ENCODE assay signal across 9 cellular contexts in the genomic region with DNA sequence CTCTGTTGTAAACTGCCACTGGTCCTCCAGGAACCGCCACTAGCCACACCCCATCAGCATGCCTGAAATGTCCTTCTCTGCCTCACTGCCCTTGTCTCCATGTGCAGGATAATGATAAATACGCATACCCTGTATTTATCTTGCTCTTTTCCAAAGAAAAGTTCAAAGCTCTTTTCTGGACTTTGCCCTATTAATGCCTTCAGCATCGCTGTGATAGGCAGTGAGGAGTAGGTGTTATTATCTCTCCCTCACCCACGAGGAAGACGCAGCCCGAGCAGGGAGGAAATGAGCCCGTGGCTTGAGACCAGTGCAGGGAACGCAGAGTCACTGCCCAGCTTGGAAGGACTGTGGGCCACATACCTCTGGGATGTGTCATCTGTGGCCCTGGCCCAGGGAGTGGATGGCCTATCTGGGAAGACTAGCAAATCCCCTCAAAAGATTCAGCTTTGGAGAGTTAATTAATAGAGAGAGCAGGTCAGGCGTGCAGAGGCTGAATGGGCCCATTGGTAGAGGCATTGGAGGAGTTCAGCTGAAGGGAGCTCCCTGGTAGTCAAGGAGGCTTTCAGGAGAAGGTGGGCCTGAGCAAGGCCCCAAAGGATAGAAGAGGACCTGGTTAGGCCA. TPM values are rescaled to one million over a fixed set of nuclear protein-coding genes. Genes with fewer than 3 reads are reported as not detected.
DNase-seq lines count a peak whose midpoint lies in the region; ATAC-seq, FAIRE-seq and TF ChIP-seq lines count a peak whose summit lies in the region.
"Had no signal": no experiment of that assay in that cellular context is flagged by ENCODE, and none has a peak within 500 bp of the region (broad histone marks: within the 10 kb centered on the region; RNA-seq: fewer than 3 reads in every experiment).

No MANE protein-coding gene starts in this region.

- intact Hi-C loops in HepG2 (cut with micrococcal nuclease; ENCODE audit: unreplicated experiment) (loop anchor here (1.0 kb wide), 1 partner anchor 12 kb away; no protein-coding TSS in a partner anchor), tibial artery (cut with DNase I; ENCODE audit: low total_unique reads) (no loop called here)

- H3K4me3 Mint-ChIP-seq in brain = peak overlapping the region in 1 of 5 experiments; percentile 66

- H3K9me3 ChIP-seq in HUES6 (ENCODE audit: control insufficient read depth, insufficient read depth, low read depth, low read length) (no peaks in the 10 kb centered on the region), HepG2 (ENCODE audit: low read length) (no peaks in the 10 kb centered on the region), tibial artery (no peaks in the 10 kb centered on the region)

- H3K9ac ChIP-seq in HUES6 (ENCODE audit: low read length) (no peak overlapping the region), HepG2 (ENCODE audit: insufficient read depth, low read depth, low read length) (peak overlapping the region; percentile 16; the same call in 1 of the 2 replicates)

- peaks cover 6% of the 10 kb centered on the region; the same call in 1 of the 2 replicates for H3K4me1 ChIP-seq in HUES6 (ENCODE audit: control insufficient read depth, insufficient read depth, low read length)
- H3K4me1 ChIP-seq in HepG2 (ENCODE audit: insufficient read depth, low read length) = peaks cover 28% of the 10 kb centered on the region
- peaks cover 0 to 44% (median 24%) of the 10 kb centered on the region in 4 donors for H3K4me1 ChIP-seq in tibial artery

- H2AFZ ChIP-seq in HepG2 (ENCODE audit: low read length) = no peak overlapping the region

- no peak for TF ChIP-seq POLR2A in HepG2 (IDR thresholded peaks at IDR 0.05; ENCODE audit: insufficient read depth in 1 of 2, low read depth in 2 of 2, low read length in 2 of 2)

- BruUV-seq in HepG2 (replicated peaks; lab: Mats Ljungman, UMichigan) = no TSS peak

- DNase-seq in HepG2 (ENCODE audit: low spot score) (peak; percentile 92), tibial artery (peak; percentile 84 to 92), cerebellar cortex (ENCODE audit: low spot score) (no peak)
- DNase-seq: NCI-H748 treated with DMSO at 0.1 percent for 48 hours had no signal

- H3K4me2 ChIP-seq in HepG2 (ENCODE audit: low read depth, low read length) = peak overlapping the region; percentile 40

- peaks cover 0 to 3% (median 0%) of the 10 kb centered on the region in 5 experiments for H3K9me3 Mint-ChIP-seq in brain

- peaks cover 79% of the 10 kb centered on the region for H3K36me3 Mint-ChIP-seq in brain

- no peaks in the 10 kb centered on the region for H3K79me2 ChIP-seq in HepG2 (ENCODE audit: insufficient read depth, low read length)

- ATAC-seq in HepG2 = peak; percentile 93
- ATAC-seq in GM19463 (IDR thresholded peaks at IDR 0.05; ENCODE audit: unreplicated experiment) = no peak
- no peak for ATAC-seq in GM21619 (IDR thresholded peaks at IDR 0.05; ENCODE audit: unreplicated experiment)
- no peak for ATAC-seq in HG03196 (IDR thresholded peaks at IDR 0.05; ENCODE audit: unreplicated experiment)

- peak in 1 of 2 experiments; percentile 36; a peak in 1 of 4 replicates for TF ChIP-seq EP300 in HepG2 (IDR thresholded peaks at IDR 0.05; ENCODE audit: low read depth in 2 of 2, low read length in 2 of 2)
- TF ChIP-seq EP300 in HepG2 (CRISPR knock-in tag; IDR thresholded peaks at IDR 0.05; ENCODE audit: borderline replicate concordance) = peak; percentile 64; the same call in 1 of the 2 replicates

- no peak for TF ChIP-seq CTCF in brain (conservative IDR thresholded peaks at IDR 0.05)
- TF ChIP-seq CTCF in HepG2 (CRISPR knock-in tag; IDR thresholded peaks at IDR 0.05) = no peak
- TF ChIP-seq CTCF in tibial artery (IDR thresholded peaks at IDR 0.05) = no peak

- H3K27ac Mint-ChIP-seq in brain = peak overlapping the region; percentile 24 to 93 (median 83)

- 29% methylated on average over 9 of the region's 9 CpGs for WGBS in HepG2 (ENCODE audit: low lambda C conversion rate)

- peaks cover 9% of the 10 kb centered on the region for H3K4me1 Mint-ChIP-seq in brain

- CTCF ChIA-PET in HepG2 (lab: Yijun Ruan, JAX; ENCODE audit: low intra/inter-chr PET ratio, low total read pairs) = no interaction called here

- in situ Hi-C loops in HepG2 (cut with HindIII; ENCODE audit: extremely low pct_ligation_motif_present, low pct_unique_long_range_greater_than_20kb) = no loop called here

- POLR2A ChIA-PET in HepG2 (lab: Yijun Ruan, JAX) = interaction anchor here (0.6 to 2.0 kb wide), 10 partner anchors 8 to 368 kb away, joined by 3 to 27 read pairs (median 4); partner anchors contain the start of gene MCFD2

- H3K36me3 ChIP-seq in HUES6 (ENCODE audit: control insufficient read depth, insufficient read depth, low read length) (peaks cover 49% of the 10 kb centered on the region), HepG2 (replicated peaks in 1 of 2; ENCODE audit: control insufficient read depth in 1 of 2, insufficient read depth in 2 of 2, low read length in 2 of 2) (peaks cover 30 to 79% of the 10 kb centered on the region in 2 experiments), tibial artery (peaks cover 33 to 76% (median 64%) of the 10 kb centered on the region in 3 donors)

- peak; percentile 92 for FAIRE-seq in HepG2 (lab: Jason Lieb, UNC)

- H3K27ac ChIP-seq in HUES6 (ENCODE audit: low read depth, low read length) (peak overlapping the region; percentile 6; the same call in 1 of the 2 replicates), HepG2 (ENCODE audit: extremely low read length, insufficient read depth, low read length) (peak overlapping the region; percentile 61), tibial artery (peak overlapping the region; percentile 73 to 79)

- H4K20me1 ChIP-seq in HepG2 (ENCODE audit: insufficient read depth, low read length) = no peaks in the 10 kb centered on the region

- no peaks in the 10 kb centered on the region for H3K27me3 Mint-ChIP-seq in brain

- peak; percentile 18; the same call in 1 of the 2 replicates for TF ChIP-seq RAD21 in HepG2 (CRISPR knock-in tag; IDR thresholded peaks at IDR 0.05)

- H3K4me3 ChIP-seq in HUES6 (ENCODE audit: low read depth, low read length) = no peak overlapping the region
- no peak overlapping the region for H3K4me3 ChIP-seq in HepG2 (replicated peaks in 1 of 3; ENCODE audit: insufficient read depth in 1 of 3, low read depth in 2 of 3, low read length in 3 of 3)
- H3K4me3 ChIP-seq in tibial artery = no peak overlapping the region

- H3K27me3 ChIP-seq in HUES6 (ENCODE audit: control insufficient read depth, insufficient read depth, low read length) (no peaks in the 10 kb centered on the region), HepG2 (ENCODE audit: control insufficient read depth in 1 of 2, insufficient read depth in 2 of 2, low read length in 2 of 2) (no peaks in the 10 kb centered on the region), tibial artery (no peaks in the 10 kb centered on the region)

RNA-seq across cellular contexts. Expression of gene TTC7A, which starts 14.0 kb away (rescaled TPM):
- polyA plus RNA-seq in brain (ENCODE audit: insufficient read depth, low read depth, low replicate concordance) (8.8 TPM), HepG2 (2011; rRNA removed) (23.7 and 25.2 TPM in 2 replicates)
- 21.0 and 24.0 TPM in 2 replicates for total RNA-seq in HepG2 (2016; rRNA removed; fragmentation: Illumina TruSeq; extraction: Trizol)
- total RNA-seq in HepG2 (2016; cell fraction: cytosol; rRNA removed; fragmentation: Illumina TruSeq; extraction: Trizol; ENCODE audit: low read depth) = 8.3 and 8.9 TPM in 2 replicates
- 17.8 and 24.5 TPM in 2 replicates for total RNA-seq in HepG2 (2016; cell fraction: insoluble cytoplasmic fraction; rRNA removed; fragmentation: Illumina TruSeq; extraction: Trizol)
- 18.3 and 18.8 TPM in 2 replicates for total RNA-seq in HepG2 (2016; cell fraction: membrane; rRNA removed; fragmentation: Illumina TruSeq; extraction: Trizol)
- 28.5 and 28.8 TPM in 2 replicates for total RNA-seq in HepG2 (2016; cell fraction: nucleus; rRNA removed; fragmentation: Illumina TruSeq; extraction: Trizol)
- polyA plus RNA-seq in HepG2 (2011; cell fraction: cytosol; rRNA removed) = 16.5 and 24.2 TPM in 2 replicates
- polyA plus RNA-seq in HepG2 (2011; cell fraction: nucleus; rRNA removed) = 65.7 and 80.5 TPM in 2 replicates
- 20.4 and 24.1 TPM in 2 replicates for polyA plus RNA-seq in HepG2 (2012)
- polyA plus RNA-seq in HepG2 (2016; cell fraction: cytosol; fragmentation: Illumina TruSeq; extraction: Trizol; ENCODE audit: low read depth) = 5.7 and 5.8 TPM in 2 replicates
- polyA plus RNA-seq in HepG2 (2016; cell fraction: insoluble cytoplasmic fraction; fragmentation: Illumina TruSeq; extraction: Trizol; ENCODE audit: low read depth) = 19.1 and 24.2 TPM in 2 replicates
- polyA plus RNA-seq in HepG2 (2016; cell fraction: membrane; fragmentation: Illumina TruSeq; extraction: Trizol; ENCODE audit: low read depth) = 11.6 and 14.8 TPM in 2 replicates
- polyA plus RNA-seq in HepG2 (2016; cell fraction: nucleus; fragmentation: Illumina TruSeq; extraction: Trizol; ENCODE audit: insufficient read depth, low read depth) = 29.2 and 31.6 TPM in 2 replicates
- polyA minus RNA-seq in HepG2 (2011; rRNA and poly(A)+ RNA removed; ENCODE audit: low replicate concordance) = 25.8 and 60.0 TPM in 2 replicates
- 12.9 and 13.4 TPM in 2 replicates for polyA minus RNA-seq in HepG2 (2011; cell fraction: cytosol; rRNA and poly(A)+ RNA removed)
- 37.9 and 48.2 TPM in 2 replicates for polyA minus RNA-seq in HepG2 (2011; cell fraction: nucleus; rRNA and poly(A)+ RNA removed)

RNA-seq across cellular contexts. Expression of gene MCFD2, which starts 39.5 kb away (rescaled TPM):
- polyA plus RNA-seq in brain (ENCODE audit: insufficient read depth, low read depth, low replicate concordance) (24.4 TPM), HepG2 (2011; rRNA removed) (170 and 183 TPM in 2 replicates)
- 191 and 232 TPM in 2 replicates for total RNA-seq in HepG2 (2016; rRNA removed; fragmentation: Illumina TruSeq; extraction: Trizol)
- total RNA-seq in HepG2 (2016; cell fraction: cytosol; rRNA removed; fragmentation: Illumina TruSeq; extraction: Trizol; ENCODE audit: low read depth) = 20.4 and 23.3 TPM in 2 replicates
- total RNA-seq in HepG2 (2016; cell fraction: insoluble cytoplasmic fraction; rRNA removed; fragmentation: Illumina TruSeq; extraction: Trizol) = 188 and 227 TPM in 2 replicates
- total RNA-seq in HepG2 (2016; cell fraction: membrane; rRNA removed; fragmentation: Illumina TruSeq; extraction: Trizol) = 73.2 and 79.2 TPM in 2 replicates
- total RNA-seq in HepG2 (2016; cell fraction: nucleus; rRNA removed; fragmentation: Illumina TruSeq; extraction: Trizol) = 172 and 204 TPM in 2 replicates
- polyA plus RNA-seq in HepG2 (2011; cell fraction: cytosol; rRNA removed) = 120 and 161 TPM in 2 replicates
- polyA plus RNA-seq in HepG2 (2011; cell fraction: nucleus; rRNA removed) = 48.7 and 68.4 TPM in 2 replicates
- 135 and 170 TPM in 2 replicates for polyA plus RNA-seq in HepG2 (2012)
- polyA plus RNA-seq in HepG2 (2016; cell fraction: cytosol; fragmentation: Illumina TruSeq; extraction: Trizol; ENCODE audit: low read depth) = 30.7 and 36.6 TPM in 2 replicates
- polyA plus RNA-seq in HepG2 (2016; cell fraction: insoluble cytoplasmic fraction; fragmentation: Illumina TruSeq; extraction: Trizol; ENCODE audit: low read depth) = 146 TPM in 2 replicates
- 43.2 and 44.0 TPM in 2 replicates for polyA plus RNA-seq in HepG2 (2016; cell fraction: membrane; fragmentation: Illumina TruSeq; extraction: Trizol; ENCODE audit: low read depth)
- 201 and 204 TPM in 2 replicates for polyA plus RNA-seq in HepG2 (2016; cell fraction: nucleus; fragmentation: Illumina TruSeq; extraction: Trizol; ENCODE audit: insufficient read depth, low read depth)
- 95.6 and 263 TPM in 2 replicates for polyA minus RNA-seq in HepG2 (2011; rRNA and poly(A)+ RNA removed; ENCODE audit: low replicate concordance)
- 122 and 129 TPM in 2 replicates for polyA minus RNA-seq in HepG2 (2011; cell fraction: cytosol; rRNA and poly(A)+ RNA removed)
- polyA minus RNA-seq in HepG2 (2011; cell fraction: nucleus; rRNA and poly(A)+ RNA removed) = 66.2 and 98.2 TPM in 2 replicates

Comparison
In these comparisons a context has a peak if more than half of its experiments do, and no peak if none do; other contexts are left out.
1. H3K27ac ChIP-seq: peak in every context shown above with its lines; median percentile 76 in tibial artery; 61 in HepG2; 6 in HUES6.